Comparison of ENCODE assay signal across 15 cellular contexts in the genomic region with DNA sequence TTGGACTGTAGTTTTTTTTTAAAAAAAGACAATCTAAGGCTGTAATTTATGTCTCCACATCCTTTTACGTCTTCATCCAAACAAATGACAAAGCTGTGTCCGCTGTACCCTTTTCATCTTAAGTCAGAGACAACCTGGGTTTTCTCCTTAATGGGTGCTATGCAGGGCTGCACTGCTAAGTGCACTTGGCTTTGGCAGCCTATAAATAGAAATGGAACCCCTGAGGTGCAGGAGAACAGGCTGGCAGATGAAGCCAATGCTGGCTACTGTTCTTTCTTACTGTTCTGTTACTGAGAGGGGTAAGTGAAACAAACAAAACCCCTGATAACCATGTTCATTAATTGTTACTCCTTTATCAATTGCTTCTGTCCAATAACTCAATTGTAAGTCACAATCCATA. TPM values are rescaled to one million over a fixed set of nuclear protein-coding genes. Genes with fewer than 3 reads are reported as not detected.
DNase-seq lines count a peak whose midpoint lies in the region; ATAC-seq and TF ChIP-seq lines count a peak whose summit lies in the region.
"Had no signal": no experiment of that assay in that cellular context is flagged by ENCODE, and none has a peak within 500 bp of the region (broad histone marks: within the 10 kb centered on the region; RNA-seq: fewer than 3 reads in every experiment).

No MANE protein-coding gene starts in this region.

- H4K20me1 ChIP-seq in neural cell (ENCODE audit: insufficient read depth) = no peaks in the 10 kb centered on the region

- peaks cover 5% of the 10 kb centered on the region for H3K27me3 Mint-ChIP-seq in CD8-positive, alpha-beta T cell (ENCODE audit: low read depth)

- POLR2A ChIA-PET in CD8-positive, alpha-beta T cell (lab: Charles Lee) = no interaction called here

- H3K4me3 ChIP-seq in neural cell (ENCODE audit: low read length) = no peak overlapping the region
- H3K4me3 ChIP-seq in dorsolateral prefrontal cortex = no peak overlapping the region
- no peak overlapping the region for H3K4me3 ChIP-seq in CD8-positive, alpha-beta T cell (ENCODE audit: low read depth, low read length)
- H3K4me3 ChIP-seq: HAP-1, K562 had no signal

- H3K79me2 ChIP-seq in neural cell (replicated peaks; ENCODE audit: insufficient read depth, low read length) = no peaks in the 10 kb centered on the region

- H3K9me2 ChIP-seq in neural cell (ENCODE audit: insufficient read depth, low read length) = no peaks in the 10 kb centered on the region

- H3K9me3 Mint-ChIP-seq in CD8-positive, alpha-beta T cell = no peaks in the 10 kb centered on the region

- intact Hi-C loops in dorsolateral prefrontal cortex (cut with DNase I) = loop anchor here in 1 of 2 donors (10.0 kb wide), 1 partner anchor 204 kb away; no protein-coding TSS in a partner anchor
- intact Hi-C loops in CD8-positive, alpha-beta T cell (cut with DNase I, micrococcal nuclease) = no loop called here

- H3K9ac ChIP-seq in neural cell (ENCODE audit: low read length) = no peak overlapping the region

- no peaks in the 10 kb centered on the region for H3K4me1 ChIP-seq in CD8-positive, alpha-beta T cell (ENCODE audit: insufficient read depth, low read length)
- H3K4me1 ChIP-seq: Caco-2, HAP-1 had no signal

- no peak for TF ChIP-seq CTCF in neural cell (IDR thresholded peaks at IDR 0.05; ENCODE audit: poor library complexity, severe bottlenecking)
- TF ChIP-seq CTCF in dorsolateral prefrontal cortex (IDR thresholded peaks at IDR 0.05 in 54 of 56, conservative IDR thresholded peaks at IDR 0.05 in 2 of 56; ENCODE audit: low read depth in 1 of 56, partially characterized antibody in 56 of 56) = no peak
- TF ChIP-seq CTCF in CD8-positive, alpha-beta T cell (IDR thresholded peaks at IDR 0.05) = no peak

- no peak overlapping the region for H3K4me2 ChIP-seq in neural cell (ENCODE audit: low read length)

- no peak overlapping the region for H3K4me3 Mint-ChIP-seq in CD8-positive, alpha-beta T cell

- no peak for TF ChIP-seq RAD21 in neural cell (conservative IDR thresholded peaks at IDR 0.05)

- no peaks in the 10 kb centered on the region for H3F3A ChIP-seq in neural cell (ENCODE audit: insufficient read depth, low read length, poor library complexity, severe bottlenecking)

- H2AFZ ChIP-seq in neural cell (ENCODE audit: low read depth, low read length) = no peak overlapping the region

- peak overlapping the region; percentile 33 for H3K27ac ChIP-seq in neural cell (ENCODE audit: low read length)
- no peak overlapping the region for H3K27ac ChIP-seq in dorsolateral prefrontal cortex
- no peak overlapping the region for H3K27ac ChIP-seq in CD8-positive, alpha-beta T cell (ENCODE audit: low read depth, low read length)

- DNase-seq in NCI-H1092 treated with DMSO at 0.1 percent for 48 hours (lab: John Stamatoyannopoulos, UW) = peak; percentile 80
- DNase-seq in NCI-H187 treated with DMSO at 0.1 percent for 48 hours (lab: John Stamatoyannopoulos, UW) = peak; percentile 68
- DNase-seq in NCI-H345 treated with DMSO at 0.1 percent for 48 hours (lab: John Stamatoyannopoulos, UW; ENCODE audit: unreplicated experiment) = peak; percentile 96
- no peak for DNase-seq in HUDEP-2 (lab: John Stamatoyannopoulos, UW; ENCODE audit: unreplicated experiment in 76 of 76)
- DNase-seq in dorsolateral prefrontal cortex = no peak
- no peak for DNase-seq in CD8-positive, alpha-beta T cell
- DNase-seq: Caco-2; NCI-H1694 treated with DMSO at 0.1 percent for 48 hours; NK-92 treated with Interleukin-12 subunit alpha and Interleukin-12 subunit beta, amount 100 ng/mL, for 24 hours; SHP77 treated with DMSO at 0.1 percent for 48 hours; T-helper 1 cell had no signal

- H3K27me3 ChIP-seq in neural cell (ENCODE audit: insufficient read depth, low read depth, low read length) = no peaks in the 10 kb centered on the region
- no peaks in the 10 kb centered on the region for H3K27me3 ChIP-seq in dorsolateral prefrontal cortex
- no peaks in the 10 kb centered on the region for H3K27me3 ChIP-seq in CD8-positive, alpha-beta T cell (ENCODE audit: insufficient read depth, low read length)

- no peak overlapping the region for H3K27ac Mint-ChIP-seq in CD8-positive, alpha-beta T cell

- no peaks in the 10 kb centered on the region for H3K36me3 Mint-ChIP-seq in CD8-positive, alpha-beta T cell

- CTCF ChIA-PET in CD8-positive, alpha-beta T cell (lab: Charles Lee) = no interaction called here

- no peaks in the 10 kb centered on the region for H3K9me3 ChIP-seq in neural cell (ENCODE audit: low read length)
- H3K9me3 ChIP-seq in CD8-positive, alpha-beta T cell (ENCODE audit: low read length) = no peaks in the 10 kb centered on the region
- H3K9me3 ChIP-seq: Caco-2, HAP-1 had no signal

- H3K4me1 Mint-ChIP-seq in CD8-positive, alpha-beta T cell (ENCODE audit: low read depth) = no peaks in the 10 kb centered on the region

- H3K36me3 ChIP-seq in neural cell (ENCODE audit: insufficient read depth, low read length) = no peaks in the 10 kb centered on the region
- no peaks in the 10 kb centered on the region for H3K36me3 ChIP-seq in CD8-positive, alpha-beta T cell (ENCODE audit: insufficient read depth, low read length)
- H3K36me3 ChIP-seq: HAP-1 had no signal

- ATAC-seq in CD8-positive, alpha-beta T cell = no peak
- ATAC-seq: K562, SK-N-SH treated with all-trans-retinoic acid at 6 μM for 48 hours had no signal

- TF ChIP-seq EP300 in neural cell (conservative IDR thresholded peaks at IDR 0.05; ENCODE audit: poor library complexity, severe bottlenecking) = peak; percentile 39

TF ChIP-seq in neural cell, 6 proteins besides CTCF, POLR2A, EP300 and RAD21:
- no peak for TF ChIP-seq SMC3 (conservative IDR thresholded peaks at IDR 0.05; ENCODE audit: poor library complexity)
- no peak for TF ChIP-seq MXI1 (conservative IDR thresholded peaks at IDR 0.05; ENCODE audit: poor library complexity, severe bottlenecking)
- TF ChIP-seq, protein P1, sequence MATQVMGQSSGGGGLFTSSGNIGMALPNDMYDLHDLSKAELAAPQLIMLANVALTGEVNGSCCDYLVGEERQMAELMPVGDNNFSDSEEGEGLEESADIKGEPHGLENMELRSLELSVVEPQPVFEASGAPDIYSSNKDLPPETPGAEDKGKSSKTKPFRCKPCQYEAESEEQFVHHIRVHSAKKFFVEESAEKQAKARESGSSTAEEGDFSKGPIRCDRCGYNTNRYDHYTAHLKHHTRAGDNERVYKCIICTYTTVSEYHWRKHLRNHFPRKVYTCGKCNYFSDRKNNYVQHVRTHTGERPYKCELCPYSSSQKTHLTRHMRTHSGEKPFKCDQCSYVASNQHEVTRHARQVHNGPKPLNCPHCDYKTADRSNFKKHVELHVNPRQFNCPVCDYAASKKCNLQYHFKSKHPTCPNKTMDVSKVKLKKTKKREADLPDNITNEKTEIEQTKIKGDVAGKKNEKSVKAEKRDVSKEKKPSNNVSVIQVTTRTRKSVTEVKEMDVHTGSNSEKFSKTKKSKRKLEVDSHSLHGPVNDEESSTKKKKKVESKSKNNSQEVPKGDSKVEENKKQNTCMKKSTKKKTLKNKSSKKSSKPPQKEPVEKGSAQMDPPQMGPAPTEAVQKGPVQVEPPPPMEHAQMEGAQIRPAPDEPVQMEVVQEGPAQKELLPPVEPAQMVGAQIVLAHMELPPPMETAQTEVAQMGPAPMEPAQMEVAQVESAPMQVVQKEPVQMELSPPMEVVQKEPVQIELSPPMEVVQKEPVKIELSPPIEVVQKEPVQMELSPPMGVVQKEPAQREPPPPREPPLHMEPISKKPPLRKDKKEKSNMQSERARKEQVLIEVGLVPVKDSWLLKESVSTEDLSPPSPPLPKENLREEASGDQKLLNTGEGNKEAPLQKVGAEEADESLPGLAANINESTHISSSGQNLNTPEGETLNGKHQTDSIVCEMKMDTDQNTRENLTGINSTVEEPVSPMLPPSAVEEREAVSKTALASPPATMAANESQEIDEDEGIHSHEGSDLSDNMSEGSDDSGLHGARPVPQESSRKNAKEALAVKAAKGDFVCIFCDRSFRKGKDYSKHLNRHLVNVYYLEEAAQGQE (IDR thresholded peaks at IDR 0.05; ENCODE audit: borderline replicate concordance) = no peak
- TF ChIP-seq EZH2 (IDR thresholded peaks at IDR 0.05; ENCODE audit: borderline replicate concordance, insufficient read depth, low read length, poor library complexity, severe bottlenecking) = no peak
- no peak for TF ChIP-seq TAF1 (IDR thresholded peaks at IDR 0.05; ENCODE audit: low read depth)
- TF ChIP-seq POLR2AphosphoS5 (IDR thresholded peaks at IDR 0.05) = peak; percentile 34

RNA-seq across cellular contexts. Expression of a gene that starts 47.1 kb away (rescaled TPM):
- 0.50 and 0.83 TPM in 2 replicates for polyA plus RNA-seq in neural cell
- 5.4 and 6.7 TPM in 2 replicates for polyA minus RNA-seq in neural cell
- 10 to 100 TPM in 118 of 120 experiments, 1 to 10 TPM in 2; 9.5 to 27.3 (median 14.3) TPM for total RNA-seq in dorsolateral prefrontal cortex
- total RNA-seq in CD8-positive, alpha-beta T cell = 10 to 100 TPM; 13.9 to 15.5 TPM

Comparison
In these comparisons a context has a peak if more than half of its experiments do, and no peak if none do; other contexts are left out.
1. DNase-seq: peak in NCI-H1092 treated with DMSO at 0.1 percent for 48 hours (single experiment), NCI-H187 treated with DMSO at 0.1 percent for 48 hours (single experiment) and NCI-H345 treated with DMSO at 0.1 percent for 48 hours (single experiment); none in HUDEP-2 (0 of 76), dorsolateral prefrontal cortex (0 of 10) and CD8-positive, alpha-beta T cell (0 of 7).